ENCODE assay signal across 11 cellular contexts in genomic region chr16:20878682-20879147, GRCh38. TPM values are rescaled to one million over a fixed set of nuclear protein-coding genes. Genes with fewer than 3 reads are reported as not detected.
DNase-seq lines count a peak whose midpoint lies in the region; ATAC-seq, FAIRE-seq and TF ChIP-seq lines count a peak whose summit lies in the region.
"Had no signal": no experiment of that assay in that cellular context is flagged by ENCODE, and none has a peak within 500 bp of the region (broad histone marks: within the 10 kb centered on the region; RNA-seq: fewer than 3 reads in every experiment).

No MANE protein-coding gene starts in this region.

- H3K9ac ChIP-seq in adipocyte (ENCODE audit: low read length), result peak overlapping the region; percentile 65
- H3K9ac ChIP-seq in kidney (ENCODE audit: low read length in 2 of 2), result peak overlapping the region in 1 of 2 donors; percentile 4

- H3K4me1 ChIP-seq in adipocyte (ENCODE audit: control insufficient read depth, insufficient read depth, low read length), result peaks cover 83% of the 10 kb centered on the region
- peaks cover 11 to 46% of the 10 kb centered on the region in 2 donors for H3K4me1 ChIP-seq in kidney (ENCODE audit: control insufficient read depth in 1 of 2, insufficient read depth in 1 of 2, low read depth in 1 of 2, low read length in 2 of 2)
- H3K4me1 ChIP-seq in thyroid gland, result peaks cover 28 to 67% of the 10 kb centered on the region in 2 donors

- H3K4me3 Mint-ChIP-seq in activated CD4-positive, alpha-beta T cell treated with anti-CD3 and anti-CD28 coated beads, Interleukin-2, amount 10 ng/mL, durations not matched to agents 24 days and 14 days, result peak overlapping the region; percentile 6

- TF ChIP-seq POLR2A in thyroid gland (IDR thresholded peaks at IDR 0.05), result no peak

- DNase-seq in activated CD4-positive, alpha-beta T cell treated with anti-CD3 and anti-CD28 coated beads, Interleukin-2, amount 10 ng/mL, durations not matched to agents 24 days and 14 days, result no peak
- no peak for DNase-seq in activated CD4-positive, alpha-beta T cell treated with anti-CD3 and anti-CD28 coated beads, Interleukin-2, amount 50 U/mL, for 1 hour
- DNase-seq in adipocyte (ENCODE audit: low read depth) (no peak), kidney (no peak), thyroid gland (peak; percentile 48 to 52), NCI-H146 (lab: John Stamatoyannopoulos, UW) (no peak), cerebellum (ENCODE audit: low spot score) (no peak)
- DNase-seq: NCI-H2171 had no signal

- intact Hi-C loops in activated CD4-positive, alpha-beta T cell treated with anti-CD3 and anti-CD28 coated beads, Interleukin-2, amount 10 ng/mL, durations not matched to agents 24 days and 14 days (cut with micrococcal nuclease), result no loop called here
- intact Hi-C loops in kidney (cut with DNase I) (no loop called here), thyroid gland (cut with DNase I) (no loop called here)

- H3K27ac ChIP-seq in kidney (ENCODE audit: low read depth in 2 of 2, low read length in 2 of 2), result peak overlapping the region; percentile 35 to 81
- H3K27ac ChIP-seq in thyroid gland, result peak overlapping the region; percentile 41 to 60 (median 56)

- no peak for ATAC-seq in HG02885 (IDR thresholded peaks at IDR 0.05; ENCODE audit: poor library complexity, unreplicated experiment)

- 39 to 45% methylated on average over 5 of the region's 5 CpGs for WGBS in thyroid gland, 2 donors

- TF ChIP-seq CTCF in kidney (IDR thresholded peaks at IDR 0.05; ENCODE audit: borderline replicate concordance, extremely low read depth, insufficient read depth) (no peak), thyroid gland (IDR thresholded peaks at IDR 0.05) (no peak)

- H3K27me3 ChIP-seq in adipocyte (replicated peaks; ENCODE audit: control insufficient read depth, insufficient read depth, low read length) (no peaks in the 10 kb centered on the region), thyroid gland (no peaks in the 10 kb centered on the region)

- H3K4me1 Mint-ChIP-seq in activated CD4-positive, alpha-beta T cell treated with anti-CD3 and anti-CD28 coated beads, Interleukin-2, amount 10 ng/mL, durations not matched to agents 24 days and 14 days, result peaks cover 51% of the 10 kb centered on the region

- no peaks in the 10 kb centered on the region for H3K9me3 Mint-ChIP-seq in activated CD4-positive, alpha-beta T cell treated with anti-CD3 and anti-CD28 coated beads, Interleukin-2, amount 10 ng/mL, durations not matched to agents 24 days and 14 days
- H3K9me3 Mint-ChIP-seq: activated naive CD4-positive, alpha-beta T cell treated with anti-CD3 and anti-CD28 coated beads, Interleukin-2, amount 50 U/mL, for 72 hours had no signal

- FAIRE-seq in kidney (lab: Jason Lieb, UNC), result no peak
- FAIRE-seq: A204.1 had no signal

- H3K27ac Mint-ChIP-seq in activated CD4-positive, alpha-beta T cell treated with anti-CD3 and anti-CD28 coated beads, Interleukin-2, amount 10 ng/mL, durations not matched to agents 24 days and 14 days, result peak overlapping the region; percentile 22

- H3K36me3 Mint-ChIP-seq in activated CD4-positive, alpha-beta T cell treated with anti-CD3 and anti-CD28 coated beads, Interleukin-2, amount 10 ng/mL, durations not matched to agents 24 days and 14 days (ENCODE audit: low read depth), result peaks cover 29% of the 10 kb centered on the region

- H3K9me3 ChIP-seq in adipocyte (ENCODE audit: control insufficient read depth, low read length), result no peaks in the 10 kb centered on the region
- no peaks in the 10 kb centered on the region for H3K9me3 ChIP-seq in kidney (ENCODE audit: control insufficient read depth in 1 of 2, low read length in 2 of 2)
- H3K9me3 ChIP-seq in thyroid gland, result no peaks in the 10 kb centered on the region

- H3K4me3 ChIP-seq in adipocyte (ENCODE audit: low read length) (peak overlapping the region; percentile 67), kidney (ENCODE audit: low read length in 2 of 2) (peak overlapping the region; percentile 20 to 27), thyroid gland (replicated peaks in 1 of 3) (no peak overlapping the region)

- H3K36me3 ChIP-seq in adipocyte (ENCODE audit: control insufficient read depth, insufficient read depth, low read length, severe bottlenecking), result peaks cover 27% of the 10 kb centered on the region
- no peaks in the 10 kb centered on the region for H3K36me3 ChIP-seq in kidney (ENCODE audit: control insufficient read depth in 1 of 2, insufficient read depth in 2 of 2, low read length in 2 of 2)
- H3K36me3 ChIP-seq in thyroid gland, result no peaks in the 10 kb centered on the region

- no peaks in the 10 kb centered on the region for H3K27me3 Mint-ChIP-seq in activated CD4-positive, alpha-beta T cell treated with anti-CD3 and anti-CD28 coated beads, Interleukin-2, amount 10 ng/mL, durations not matched to agents 24 days and 14 days

RNA-seq across cellular contexts. Expression of gene DCUN1D3, which starts 21.4 kb away (rescaled TPM):
- 10.8 and 12.3 TPM in 2 replicates for total RNA-seq in activated CD4-positive, alpha-beta T cell treated with anti-CD3 and anti-CD28 coated beads, Interleukin-2, amount 10 ng/mL, durations not matched to agents 24 days and 14 days
- total RNA-seq in kidney, result 16.3 TPM
- 3.5 TPM for polyA plus RNA-seq in kidney (ENCODE audit: insufficient read depth, low read depth, low replicate concordance)
- 10 to 100 TPM; 10.3 to 13.7 (median 11.8) TPM for total RNA-seq in thyroid gland
- 9.7 TPM for total RNA-seq in cerebellum

RNA-seq across cellular contexts. Expression of gene LYRM1, which starts 21.9 kb away (rescaled TPM):
- 20.9 and 26.5 TPM in 2 replicates for total RNA-seq in activated CD4-positive, alpha-beta T cell treated with anti-CD3 and anti-CD28 coated beads, Interleukin-2, amount 10 ng/mL, durations not matched to agents 24 days and 14 days
- total RNA-seq in kidney (31.7 TPM), thyroid gland (10 to 100 TPM; 32.8 to 43.7 (median 41.0) TPM), cerebellum (29.3 TPM)
- 61.5 TPM for polyA plus RNA-seq in kidney (ENCODE audit: insufficient read depth, low read depth, low replicate concordance)

Comparison
In these comparisons a context has a peak if more than half of its experiments do, and no peak if none do; other contexts are left out.
1. DNase-seq: peak in thyroid gland (2 of 2); none in activated CD4-positive, alpha-beta T cell treated with anti-CD3 and anti-CD28 coated beads, Interleukin-2, amount 10 ng/mL, durations not matched to agents 24 days and 14 days (single experiment), activated CD4-positive, alpha-beta T cell treated with anti-CD3 and anti-CD28 coated beads, Interleukin-2, amount 50 U/mL, for 1 hour (single experiment), adipocyte (single experiment), kidney (single experiment), NCI-H146 (single experiment) and cerebellum (single experiment).
2. H3K4me3 ChIP-seq: peak in adipocyte (single experiment) and kidney (2 of 2); none in thyroid gland (0 of 3).